8 cellular contexts compared by ENCODE assay signal in genomic region chrX:53440101-53440500, GRCh38. TPM values are rescaled to one million over a fixed set of nuclear protein-coding genes. Genes with fewer than 3 reads are reported as not detected.
DNase-seq lines count a peak whose midpoint lies in the region; ATAC-seq and TF ChIP-seq lines count a peak whose summit lies in the region.

No MANE protein-coding gene starts in this region.

- POLR2A ChIA-PET in activated CD4-positive, alpha-beta T cell treated with anti-CD3 and anti-CD28 coated beads, Interleukin-2, amount 10 ng/mL, durations not matched to agents 7 days and 5 days (lab: Charles Lee), result no interaction called here
- POLR2A ChIA-PET in WTC11 (lab: Charles Lee), result interaction anchor here (1.3 kb wide), 1 partner anchor 17 kb away, joined by 4 read pairs; the partner anchor contains the start of genes RIBC1 and SMC1A

- H3K4me1 Mint-ChIP-seq in activated CD4-positive, alpha-beta T cell treated with anti-CD3 and anti-CD28 coated beads, Interleukin-2, amount 10 ng/mL, durations not matched to agents 7 days and 5 days, result peaks cover 38% of the 10 kb centered on the region
- peaks cover 4% of the 10 kb centered on the region for H3K4me1 Mint-ChIP-seq in WTC11

- H3K27me3 ChIP-seq in iPS-15b (ENCODE audit: control insufficient read depth, insufficient read depth, low read length) (peaks cover 17% of the 10 kb centered on the region), tibial artery (no peaks in the 10 kb centered on the region), heart right ventricle (peaks cover 0 to 76% (median 0%) of the 10 kb centered on the region in 7 donors)

- H3K4me3 ChIP-seq in iPS-15b (ENCODE audit: low read depth, low read length), result peak overlapping the region; percentile 53
- peak overlapping the region in 1 of 2 donors; percentile 52 for H3K4me3 ChIP-seq in tibial artery
- H3K4me3 ChIP-seq in heart right ventricle, result peak overlapping the region in 1 of 10 donors; percentile 49

- 72 to 77% methylated on average over 5 of the region's 5 CpGs for WGBS in heart right ventricle, 2 donors

- no peak for TF ChIP-seq CTCF in WTC11 (IDR thresholded peaks at IDR 0.05)
- no peak for TF ChIP-seq CTCF in tibial artery (IDR thresholded peaks at IDR 0.05)
- TF ChIP-seq CTCF in heart right ventricle (IDR thresholded peaks at IDR 0.05), result no peak

- CTCF ChIA-PET in activated CD4-positive, alpha-beta T cell treated with anti-CD3 and anti-CD28 coated beads, Interleukin-2, amount 10 ng/mL, durations not matched to agents 7 days and 5 days (lab: Charles Lee), result interaction anchor here (1.5 to 2.4 kb wide), 3 partner anchors 15 to 127 kb away, joined by 4 to 6 read pairs (median 5); no protein-coding TSS in a partner anchor
- CTCF ChIA-PET in WTC11 (lab: Charles Lee), result interaction anchor here (1.6 to 2.2 kb wide), 3 partner anchors 18 to 127 kb away, joined by 5 to 14 read pairs (median 7); partner anchors contain the start of genes RIBC1 and SMC1A

- H3K36me3 ChIP-seq in iPS-15b (ENCODE audit: control insufficient read depth, insufficient read depth, low read length) (no peaks in the 10 kb centered on the region), tibial artery (no peaks in the 10 kb centered on the region), heart right ventricle (no peaks in the 10 kb centered on the region)

- H3K9ac ChIP-seq in iPS-15b (ENCODE audit: low read depth, low read length), result no peak overlapping the region

- H3K4me1 ChIP-seq in iPS-15b (ENCODE audit: control insufficient read depth, insufficient read depth, low read length) (no peaks in the 10 kb centered on the region), tibial artery (peaks cover 0 to 15% (median 6%) of the 10 kb centered on the region in 4 donors), heart right ventricle (peaks cover 0 to 31% (median 11%) of the 10 kb centered on the region in 9 donors)

- no peaks in the 10 kb centered on the region for H3K9me3 Mint-ChIP-seq in activated CD4-positive, alpha-beta T cell treated with anti-CD3 and anti-CD28 coated beads, Interleukin-2, amount 10 ng/mL, durations not matched to agents 7 days and 5 days
- H3K9me3 Mint-ChIP-seq in WTC11, result no peaks in the 10 kb centered on the region

- no peak for ATAC-seq in WTC11
- ATAC-seq in heart right ventricle, result no peak
- ATAC-seq in GM21381 (IDR thresholded peaks at IDR 0.05; ENCODE audit: unreplicated experiment), result no peak

- no peaks in the 10 kb centered on the region for H3K9me3 ChIP-seq in iPS-15b (ENCODE audit: control insufficient read depth, insufficient read depth, low read length)
- H3K9me3 ChIP-seq in tibial artery, result no peaks in the 10 kb centered on the region
- no peaks in the 10 kb centered on the region for H3K9me3 ChIP-seq in heart right ventricle

- no peak for DNase-seq in activated CD4-positive, alpha-beta T cell treated with anti-CD3 and anti-CD28 coated beads, Interleukin-2, amount 10 ng/mL, durations not matched to agents 7 days and 5 days
- DNase-seq in activated CD4-positive, alpha-beta T cell treated with anti-CD3 and anti-CD28 coated beads for 1 hour, result no peak
- DNase-seq in WTC11 (ENCODE audit: low spot score) (no peak), tibial artery (no peak), heart right ventricle (no peak), head of caudate nucleus (no peak)

- intact Hi-C loops in tibial artery (cut with DNase I; ENCODE audit: low total_unique reads), result loop anchor here (5.0 kb wide), 1 partner anchor 123 kb away; no protein-coding TSS in a partner anchor
- intact Hi-C loops in heart right ventricle (cut with DNase I), result loop anchor here in 2 of 10 donors (5.0 to 10.0 kb wide), 2 partner anchors 123 to 125 kb away; no protein-coding TSS in a partner anchor
- intact Hi-C loops in head of caudate nucleus (cut with DNase I), result no loop called here

- H3K36me3 Mint-ChIP-seq in activated CD4-positive, alpha-beta T cell treated with anti-CD3 and anti-CD28 coated beads, Interleukin-2, amount 10 ng/mL, durations not matched to agents 7 days and 5 days (ENCODE audit: low read depth), result no peaks in the 10 kb centered on the region
- H3K36me3 Mint-ChIP-seq in WTC11, result no peaks in the 10 kb centered on the region

- no peaks in the 10 kb centered on the region for H3K27me3 Mint-ChIP-seq in activated CD4-positive, alpha-beta T cell treated with anti-CD3 and anti-CD28 coated beads, Interleukin-2, amount 10 ng/mL, durations not matched to agents 7 days and 5 days
- peaks cover 21% of the 10 kb centered on the region for H3K27me3 Mint-ChIP-seq in WTC11 (ENCODE audit: low read depth)

- H3K27ac Mint-ChIP-seq in activated CD4-positive, alpha-beta T cell treated with anti-CD3 and anti-CD28 coated beads, Interleukin-2, amount 10 ng/mL, durations not matched to agents 7 days and 5 days, result peak overlapping the region; percentile 85
- H3K27ac Mint-ChIP-seq in WTC11, result no peak overlapping the region

- H3K4me3 Mint-ChIP-seq in activated CD4-positive, alpha-beta T cell treated with anti-CD3 and anti-CD28 coated beads, Interleukin-2, amount 10 ng/mL, durations not matched to agents 7 days and 5 days, result peak overlapping the region; percentile 22
- peak overlapping the region; percentile 69 for H3K4me3 Mint-ChIP-seq in WTC11

- peak overlapping the region; percentile 41 to 71 for H3K27ac ChIP-seq in tibial artery
- H3K27ac ChIP-seq in heart right ventricle, result peak overlapping the region in 3 of 10 donors; percentile 31 to 74 (median 41)

TF ChIP-seq in WTC11, 78 proteins besides CTCF, POLR2A, EP300 and RAD21 (continues in another document):
- no peak for TF ChIP-seq NFYB (CRISPR knock-in tag; conservative IDR thresholded peaks at IDR 0.05; ENCODE audit: low read depth)
- TF ChIP-seq ESRRA (CRISPR knock-in tag; IDR thresholded peaks at IDR 0.05; ENCODE audit: borderline replicate concordance), result no peak
- no peak for TF ChIP-seq ZNF232 (CRISPR knock-in tag; IDR thresholded peaks at IDR 0.05)
- TF ChIP-seq HMGA2 (CRISPR knock-in tag; IDR thresholded peaks at IDR 0.05), result no peak
- no peak for TF ChIP-seq ZMAT4 (CRISPR knock-in tag; IDR thresholded peaks at IDR 0.05)
- no peak for TF ChIP-seq MYBL2 (CRISPR knock-in tag; IDR thresholded peaks at IDR 0.05)
- TF ChIP-seq E2F5 (CRISPR knock-in tag; IDR thresholded peaks at IDR 0.05), result no peak
- TF ChIP-seq JAZF1 (CRISPR knock-in tag; IDR thresholded peaks at IDR 0.05), result no peak
- no peak for TF ChIP-seq SMAD4 (CRISPR knock-in tag; IDR thresholded peaks at IDR 0.05)
- TF ChIP-seq ZNF281 (CRISPR knock-in tag; IDR thresholded peaks at IDR 0.05), result no peak
- no peak for TF ChIP-seq TEAD1 (CRISPR knock-in tag; IDR thresholded peaks at IDR 0.05)

RNA-seq across cellular contexts. Expression of gene HSD17B10, which starts 5.9 kb away (rescaled TPM):
- total RNA-seq in activated CD4-positive, alpha-beta T cell treated with anti-CD3 and anti-CD28 coated beads, Interleukin-2, amount 10 ng/mL, durations not matched to agents 7 days and 5 days, result 100 to 1,000 TPM in 1 of 2 experiments, 10 to 100 TPM in 1; 99.6 to 105 TPM
- total RNA-seq in WTC11 (2021) (101 to 108 TPM (median 106 TPM) in 3 replicates), heart right ventricle (100 to 1,000 TPM in 5 of 10 donors, 10 to 100 TPM in 5; 43.9 to 126 (median 105) TPM)
- 100 to 1,000 TPM in 1 of 2 donors, 10 to 100 TPM in 1; 64.7 to 212 TPM for polyA plus RNA-seq in heart right ventricle

RNA-seq across cellular contexts. Expression of gene RIBC1, which starts 17.4 kb away (rescaled TPM):
- total RNA-seq in activated CD4-positive, alpha-beta T cell treated with anti-CD3 and anti-CD28 coated beads, Interleukin-2, amount 10 ng/mL, durations not matched to agents 7 days and 5 days, result 1 to 10 TPM; 1.1 to 1.4 TPM
- total RNA-seq in WTC11 (2021) (0.94 to 1.1 TPM (median 1.1 TPM) in 3 replicates), heart right ventricle (1 to 10 TPM in 2 of 10 donors, under 1 TPM in 8; 0.28 to 1.6 (median 0.52) TPM)
- polyA plus RNA-seq in heart right ventricle, result under 1 TPM; 0.44 to 0.58 TPM

RNA-seq across cellular contexts. Expression of gene SMC1A, which starts 17.6 kb away (rescaled TPM):
- 100 to 1,000 TPM; 157 to 159 TPM for total RNA-seq in activated CD4-positive, alpha-beta T cell treated with anti-CD3 and anti-CD28 coated beads, Interleukin-2, amount 10 ng/mL, durations not matched to agents 7 days and 5 days
- total RNA-seq in WTC11 (2021) (87.4 to 98.7 TPM (median 89.3 TPM) in 3 replicates), heart right ventricle (10 to 100 TPM; 27.4 to 55.1 (median 35.8) TPM)
- polyA plus RNA-seq in heart right ventricle, result 10 to 100 TPM in 1 of 2 donors, 1 to 10 TPM in 1; 9.5 to 22.4 TPM
